9 cellular contexts compared by ENCODE assay signal in genomic region chr7:87154166-87154565, GRCh38. TPM values are rescaled to one million over a fixed set of nuclear protein-coding genes. Genes with fewer than 3 reads are reported as not detected.
DNase-seq lines count a peak whose midpoint lies in the region; ATAC-seq and TF ChIP-seq lines count a peak whose summit lies in the region.
"Had no signal": no experiment of that assay in that cellular context is flagged by ENCODE, and none has a peak within 500 bp of the region (broad histone marks: within the 10 kb centered on the region; RNA-seq: fewer than 3 reads in every experiment).

No MANE protein-coding gene starts in this region.

- H3K36me3 Mint-ChIP-seq in activated CD4-positive, alpha-beta T cell treated with anti-CD3 and anti-CD28 coated beads, Interleukin-2, amount 10 ng/mL, durations not matched to agents 24 days and 14 days (ENCODE audit: low read depth), result peaks cover 14% of the 10 kb centered on the region
- peaks cover 23% of the 10 kb centered on the region for H3K36me3 Mint-ChIP-seq in activated CD4-positive, alpha-beta memory T cell treated with anti-CD3 and anti-CD28 coated beads for 36 hours

- peaks cover 32% of the 10 kb centered on the region for H3K4me1 Mint-ChIP-seq in activated CD4-positive, alpha-beta T cell treated with anti-CD3 and anti-CD28 coated beads, Interleukin-2, amount 10 ng/mL, durations not matched to agents 24 days and 14 days
- H3K4me1 Mint-ChIP-seq in activated CD4-positive, alpha-beta memory T cell treated with anti-CD3 and anti-CD28 coated beads for 36 hours (ENCODE audit: low read depth), result peaks cover 50% of the 10 kb centered on the region

- H3K4me3 ChIP-seq in iPS-18a (ENCODE audit: low read length), result peak overlapping the region; percentile 91
- peak overlapping the region; percentile 89 for H3K4me3 ChIP-seq in suprapubic skin

- TF ChIP-seq EP300 in suprapubic skin (IDR thresholded peaks at IDR 0.05), result no peak

- no peak for ATAC-seq in GM18858 (IDR thresholded peaks at IDR 0.05; ENCODE audit: unreplicated experiment)
- ATAC-seq: esophagus mucosa had no signal

- H3K27ac ChIP-seq in iPS-18a (ENCODE audit: low read length) (peak overlapping the region; percentile 15), suprapubic skin (no peak overlapping the region)

- POLR2A ChIA-PET in activated CD4-positive, alpha-beta memory T cell treated with anti-CD3 and anti-CD28 coated beads for 36 hours (lab: Charles Lee), result interaction anchor here (0.8 to 3.8 kb wide), 5 partner anchors 9 to 95 kb away, joined by 3 to 104 read pairs (median 8); partner anchors contain the start of genes ELAPOR2 and TMEM243

- H3K9me3 ChIP-seq in iPS-18a (ENCODE audit: control insufficient read depth, low read depth, low read length) (no peaks in the 10 kb centered on the region), suprapubic skin (no peaks in the 10 kb centered on the region)

- H3K27me3 Mint-ChIP-seq in activated CD4-positive, alpha-beta T cell treated with anti-CD3 and anti-CD28 coated beads, Interleukin-2, amount 10 ng/mL, durations not matched to agents 24 days and 14 days, result no peaks in the 10 kb centered on the region
- no peaks in the 10 kb centered on the region for H3K27me3 Mint-ChIP-seq in activated CD4-positive, alpha-beta memory T cell treated with anti-CD3 and anti-CD28 coated beads for 36 hours

- H3K27ac Mint-ChIP-seq in activated CD4-positive, alpha-beta T cell treated with anti-CD3 and anti-CD28 coated beads, Interleukin-2, amount 10 ng/mL, durations not matched to agents 24 days and 14 days, result no peak overlapping the region
- H3K27ac Mint-ChIP-seq in activated CD4-positive, alpha-beta memory T cell treated with anti-CD3 and anti-CD28 coated beads for 36 hours, result peak overlapping the region; percentile 30

- CTCF ChIA-PET in activated CD4-positive, alpha-beta memory T cell treated with anti-CD3 and anti-CD28 coated beads for 36 hours (lab: Charles Lee), result interaction anchor here (0.6 to 5.9 kb wide), 8 partner anchors 17 to 261 kb away, joined by 3 to 53 read pairs (median 4); partner anchors contain the start of gene TMEM243

- H3K9ac ChIP-seq in iPS-18a (ENCODE audit: low read length), result peak overlapping the region; percentile 97

- DNase-seq in activated CD4-positive, alpha-beta T cell treated with anti-CD3 and anti-CD28 coated beads, Interleukin-2, amount 10 ng/mL, durations not matched to agents 24 days and 14 days, result no peak
- DNase-seq in activated CD4-positive, alpha-beta T cell treated with anti-CD3 and anti-CD28 coated beads for 4 hours, result no peak
- no peak for DNase-seq in activated CD4-positive, alpha-beta memory T cell treated with anti-CD3 and anti-CD28 coated beads for 36 hours
- no peak for DNase-seq in suprapubic skin (ENCODE audit: low spot score in 2 of 2)
- no peak for DNase-seq in GM19240 (ENCODE audit: insufficient read length, low spot score)
- DNase-seq in COLO668 (lab: John Stamatoyannopoulos, UW; ENCODE audit: unreplicated experiment), result no peak

- intact Hi-C loops in activated CD4-positive, alpha-beta T cell treated with anti-CD3 and anti-CD28 coated beads, Interleukin-2, amount 10 ng/mL, durations not matched to agents 24 days and 14 days (cut with micrococcal nuclease), result loop anchor here (5.0 kb wide), 3 partner anchors 33 to 723 kb away; partner anchors contain the start of genes DBF4, RUNDC3B and SLC25A40
- intact Hi-C loops in activated CD4-positive, alpha-beta memory T cell treated with anti-CD3 and anti-CD28 coated beads for 36 hours (cut with micrococcal nuclease), result loop anchor here (5.0 kb wide), 3 partner anchors 72 to 723 kb away; partner anchors contain the start of genes DBF4 and SLC25A40

- 23% methylated on average over 2 of the region's 2 CpGs for WGBS in suprapubic skin

- TF ChIP-seq POLR2A in suprapubic skin (IDR thresholded peaks at IDR 0.05), result no peak

- H3K4me1 ChIP-seq in iPS-18a (ENCODE audit: control insufficient read depth, low read depth, low read length), result peaks cover 15% of the 10 kb centered on the region
- H3K4me1 ChIP-seq in suprapubic skin, result peaks cover 48% of the 10 kb centered on the region

- no peak for TF ChIP-seq CTCF in suprapubic skin (IDR thresholded peaks at IDR 0.05)

- no peaks in the 10 kb centered on the region for H3K9me3 Mint-ChIP-seq in activated CD4-positive, alpha-beta T cell treated with anti-CD3 and anti-CD28 coated beads, Interleukin-2, amount 10 ng/mL, durations not matched to agents 24 days and 14 days
- no peaks in the 10 kb centered on the region for H3K9me3 Mint-ChIP-seq in activated CD4-positive, alpha-beta memory T cell treated with anti-CD3 and anti-CD28 coated beads for 36 hours

- H3K4me3 Mint-ChIP-seq in activated CD4-positive, alpha-beta T cell treated with anti-CD3 and anti-CD28 coated beads, Interleukin-2, amount 10 ng/mL, durations not matched to agents 24 days and 14 days, result peak overlapping the region; percentile 88
- H3K4me3 Mint-ChIP-seq in activated CD4-positive, alpha-beta memory T cell treated with anti-CD3 and anti-CD28 coated beads for 36 hours, result peak overlapping the region; percentile 91

- H3K27me3 ChIP-seq in iPS-18a (ENCODE audit: control insufficient read depth, insufficient read depth, low read length) (no peaks in the 10 kb centered on the region), suprapubic skin (no peaks in the 10 kb centered on the region)

- H3K36me3 ChIP-seq in iPS-18a (ENCODE audit: control insufficient read depth, low read depth, low read length), result peaks cover 12% of the 10 kb centered on the region
- no peaks in the 10 kb centered on the region for H3K36me3 ChIP-seq in suprapubic skin

RNA-seq across cellular contexts. Expression of gene DMTF1, which starts 1.9 kb away (rescaled TPM):
- 95.7 and 102 TPM in 2 replicates for total RNA-seq in activated CD4-positive, alpha-beta T cell treated with anti-CD3 and anti-CD28 coated beads, Interleukin-2, amount 10 ng/mL, durations not matched to agents 24 days and 14 days
- total RNA-seq in activated CD4-positive, alpha-beta memory T cell treated with anti-CD3 and anti-CD28 coated beads for 36 hours, result 10 to 100 TPM; 62.7 to 71.1 TPM
- 100 to 1,000 TPM in 1 of 4 donors, 10 to 100 TPM in 3; 42.9 to 217 (median 61.6) TPM for total RNA-seq in suprapubic skin
